ENCODE assay signal across 12 cellular contexts in the genomic region with DNA sequence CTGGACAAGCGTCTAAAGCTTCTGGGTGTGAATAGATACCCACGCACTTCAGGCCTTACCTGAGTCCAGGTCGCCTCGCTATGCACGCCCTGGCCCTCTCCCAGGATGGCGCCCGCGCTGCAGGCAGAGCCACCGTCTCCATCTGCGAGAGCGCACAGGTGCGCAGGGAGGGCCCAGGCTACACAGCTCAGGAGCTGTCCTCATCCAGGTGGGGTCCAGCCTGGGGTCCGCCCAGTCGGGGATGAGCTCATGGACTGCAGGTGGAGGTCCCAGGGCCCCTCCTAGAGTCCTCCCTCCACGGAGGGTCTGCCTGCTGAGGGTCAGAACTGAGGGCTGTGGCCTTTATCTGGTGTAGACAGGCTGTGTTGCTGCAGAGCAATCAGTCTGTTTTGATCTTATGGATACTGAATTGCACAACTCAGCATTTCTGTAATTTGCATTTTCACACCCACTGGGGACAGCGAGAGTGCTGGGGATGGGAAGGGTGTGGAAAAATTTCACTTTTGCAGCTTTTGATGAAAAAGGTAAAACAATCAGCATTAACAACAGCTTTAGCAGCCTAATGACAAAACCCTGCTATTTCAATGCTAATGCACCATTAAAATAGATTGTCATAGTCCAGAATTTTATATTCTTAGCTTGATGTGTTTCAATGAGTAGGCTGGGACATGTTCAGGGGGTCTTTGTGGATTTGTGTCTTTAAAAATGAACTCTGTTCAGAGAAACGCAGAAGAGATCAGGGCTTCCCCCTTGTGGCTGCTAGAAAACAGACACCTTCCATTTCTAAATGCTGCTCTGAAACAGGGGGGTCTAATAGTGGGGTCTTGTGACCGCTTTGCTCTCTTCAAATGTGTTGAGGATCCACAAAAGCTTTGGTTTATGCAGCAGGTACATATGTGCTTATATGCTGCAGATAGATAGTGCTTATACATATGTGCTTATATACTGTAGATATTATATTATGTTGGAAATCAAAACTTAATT.
DNase-seq lines count a peak whose midpoint lies in the region; ATAC-seq, FAIRE-seq and TF ChIP-seq lines count a peak whose summit lies in the region.
"Had no signal": no experiment of that assay in that cellular context is flagged by ENCODE, and none has a peak within 500 bp of the region (broad histone marks: within the 10 kb centered on the region; RNA-seq: fewer than 3 reads in every experiment).

No MANE protein-coding gene starts in this region.

- H3K36me3 ChIP-seq in WERI-Rb-1, result no peaks in the 10 kb centered on the region
- H3K36me3 ChIP-seq: uterus had no signal

- no peaks in the 10 kb centered on the region for H3K4me1 Mint-ChIP-seq in HFFc6 (ENCODE audit: low read depth)
- H3K4me1 Mint-ChIP-seq in stimulated activated naive B cell treated with anti-CD40 and anti-IgM and Interleukin-4, amounts not matched to agents 10 μg/mL and 1 μg/mL and 100 μg/mL, for 72 hours, result peaks cover 4 to 9% of the 10 kb centered on the region in 2 donors
- H3K4me1 Mint-ChIP-seq in stimulated activated effector memory CD8-positive, alpha-beta T cell treated with anti-CD3 and anti-CD28 coated beads, Interleukin-12 subunit alpha, Interleukin-12 subunit beta, amount 100 ng/mL, for 72 hours, result peaks cover 7% of the 10 kb centered on the region

- peaks cover 4% of the 10 kb centered on the region for H3K27me3 Mint-ChIP-seq in HFFc6 (ENCODE audit: insufficient read depth)
- H3K27me3 Mint-ChIP-seq in stimulated activated naive B cell treated with anti-CD40 and anti-IgM and Interleukin-4, amounts not matched to agents 10 μg/mL and 1 μg/mL and 100 μg/mL, for 72 hours, result peaks cover 37 to 52% of the 10 kb centered on the region in 2 donors

- no peaks in the 10 kb centered on the region; the same call in 1 of the 2 replicates for H3K9me3 Mint-ChIP-seq in HFFc6
- peaks cover 0 to 1% of the 10 kb centered on the region in 2 donors for H3K9me3 Mint-ChIP-seq in stimulated activated naive B cell treated with anti-CD40 and anti-IgM and Interleukin-4, amounts not matched to agents 10 μg/mL and 1 μg/mL and 100 μg/mL, for 72 hours
- H3K9me3 Mint-ChIP-seq in stimulated activated effector memory CD8-positive, alpha-beta T cell treated with anti-CD3 and anti-CD28 coated beads, Interleukin-12 subunit alpha, Interleukin-12 subunit beta, amount 100 ng/mL, for 72 hours, result no peaks in the 10 kb centered on the region
- H3K9me3 Mint-ChIP-seq: activated CD4-positive, alpha-beta memory T cell treated with anti-CD3 and anti-CD28 coated beads for 36 hours had no signal

- TF ChIP-seq CTCF in C4-2B (conservative IDR thresholded peaks at IDR 0.05), result peak; percentile 41
- TF ChIP-seq CTCF in HFFc6 (IDR thresholded peaks at IDR 0.05), result peak; percentile 51
- peak; percentile 50 for TF ChIP-seq CTCF in WERI-Rb-1 (IDR thresholded peaks at IDR 0.05; ENCODE audit: low read depth, low read length)

- H3K4me3 Mint-ChIP-seq in HFFc6, result no peak overlapping the region
- H3K4me3 Mint-ChIP-seq in stimulated activated naive B cell treated with anti-CD40 and anti-IgM and Interleukin-4, amounts not matched to agents 10 μg/mL and 1 μg/mL and 100 μg/mL, for 72 hours, result no peak overlapping the region
- H3K4me3 Mint-ChIP-seq in stimulated activated effector memory CD8-positive, alpha-beta T cell treated with anti-CD3 and anti-CD28 coated beads, Interleukin-12 subunit alpha, Interleukin-12 subunit beta, amount 100 ng/mL, for 72 hours, result no peak overlapping the region
- H3K4me3 Mint-ChIP-seq: activated CD4-positive, alpha-beta memory T cell treated with anti-CD3 and anti-CD28 coated beads for 36 hours had no signal

- TF ChIP-seq POLR2A in GM12891 (IDR thresholded peaks at IDR 0.05; ENCODE audit: low read depth, low read length), result no peak

- FAIRE-seq in GM12891 (lab: Jason Lieb, UNC), result no peak

- peaks cover 2% of the 10 kb centered on the region for H3K9me3 ChIP-seq in WERI-Rb-1 (ENCODE audit: severe bottlenecking)
- H3K9me3 ChIP-seq: body of pancreas, uterus had no signal

- H3K36me3 Mint-ChIP-seq in HFFc6 (ENCODE audit: low read depth), result no peaks in the 10 kb centered on the region
- no peaks in the 10 kb centered on the region for H3K36me3 Mint-ChIP-seq in stimulated activated naive B cell treated with anti-CD40 and anti-IgM and Interleukin-4, amounts not matched to agents 10 μg/mL and 1 μg/mL and 100 μg/mL, for 72 hours
- H3K36me3 Mint-ChIP-seq in stimulated activated effector memory CD8-positive, alpha-beta T cell treated with anti-CD3 and anti-CD28 coated beads, Interleukin-12 subunit alpha, Interleukin-12 subunit beta, amount 100 ng/mL, for 72 hours, result no peaks in the 10 kb centered on the region
- H3K36me3 Mint-ChIP-seq: activated CD4-positive, alpha-beta memory T cell treated with anti-CD3 and anti-CD28 coated beads for 36 hours had no signal

- no peak for DNase-seq in HFFc6
- no peak for DNase-seq in WERI-Rb-1
- DNase-seq in iPS-NIHi7 (ENCODE audit: extremely low spot score), result peak; percentile 26
- DNase-seq in GM12891 (ENCODE audit: insufficient read length, low spot score), result no peak
- no peak for DNase-seq in stimulated activated naive B cell treated with anti-CD40 and anti-IgM and Interleukin-4, amounts not matched to agents 10 μg/mL and 1 μg/mL and 100 μg/mL, for 72 hours
- DNase-seq in stimulated activated effector memory CD8-positive, alpha-beta T cell treated with anti-CD3 and anti-CD28 coated beads, Interleukin-12 subunit alpha, Interleukin-12 subunit beta, amount 100 ng/mL, for 72 hours (ENCODE audit: low spot score in 2 of 2), result no peak
- DNase-seq: NCI-H524 treated with DMSO at 0.1 percent for 48 hours had no signal

- peaks cover 94% of the 10 kb centered on the region for H3K27me3 ChIP-seq in WERI-Rb-1 (ENCODE audit: insufficient read depth, low read depth, severe bottlenecking)

- no peak overlapping the region for H3K4me3 ChIP-seq in WERI-Rb-1 (ENCODE audit: low read depth, low read length)
- H3K4me3 ChIP-seq: body of pancreas, uterus had no signal

- H3K27ac Mint-ChIP-seq in HFFc6, result no peak overlapping the region
- H3K27ac Mint-ChIP-seq in stimulated activated naive B cell treated with anti-CD40 and anti-IgM and Interleukin-4, amounts not matched to agents 10 μg/mL and 1 μg/mL and 100 μg/mL, for 72 hours, result no peak overlapping the region
- H3K27ac Mint-ChIP-seq in stimulated activated effector memory CD8-positive, alpha-beta T cell treated with anti-CD3 and anti-CD28 coated beads, Interleukin-12 subunit alpha, Interleukin-12 subunit beta, amount 100 ng/mL, for 72 hours, result no peak overlapping the region
- H3K27ac Mint-ChIP-seq: activated CD4-positive, alpha-beta memory T cell treated with anti-CD3 and anti-CD28 coated beads for 36 hours had no signal

- no peak for ATAC-seq in HG03439 (IDR thresholded peaks at IDR 0.05; ENCODE audit: unreplicated experiment)
- no peak for ATAC-seq in stimulated activated naive B cell treated with anti-CD40 and anti-IgM and Interleukin-4, amounts not matched to agents 10 μg/mL and 1 μg/mL and 100 μg/mL, for 72 hours (replicated peaks)
- ATAC-seq in stimulated activated effector memory CD8-positive, alpha-beta T cell treated with anti-CD3 and anti-CD28 coated beads, Interleukin-12 subunit alpha, Interleukin-12 subunit beta, amount 100 ng/mL, for 72 hours, result no peak

- no peak overlapping the region for H3K27ac ChIP-seq in C4-2B
- no peak overlapping the region for H3K27ac ChIP-seq in WERI-Rb-1
- H3K27ac ChIP-seq: body of pancreas, uterus had no signal

TF ChIP-seq in GM12891, 5 proteins besides CTCF, POLR2A, EP300 and RAD21:
- no peak for TF ChIP-seq SPI1 (IDR thresholded peaks at IDR 0.05; ENCODE audit: low read depth, low read length)
TF ChIP-seq in GM12891: peak in this region for 0.
